In genomic region chr11:72079776-72080325, GRCh38 we compare ENCODE assay signal across 1 cellular context.
TF ChIP-seq lines count a peak whose summit lies in the region.

No MANE protein-coding gene starts in this region.

TF ChIP-seq in endothelial cell of umbilical vein, 7 proteins besides CTCF, POLR2A, EP300 and RAD21:
- TF ChIP-seq MAX (IDR thresholded peaks at IDR 0.05; ENCODE audit: insufficient read depth, insufficient read length): no peak
- no peak for TF ChIP-seq POLR2AphosphoS5 (IDR thresholded peaks at IDR 0.05; ENCODE audit: insufficient read depth, low read depth, low read length)
- no peak for TF ChIP-seq FOS (IDR thresholded peaks at IDR 0.05; ENCODE audit: borderline replicate concordance, insufficient read depth, low read length)
- no peak for TF ChIP-seq EZH2 (IDR thresholded peaks at IDR 0.05; ENCODE audit: borderline replicate concordance, low read depth, low read length, severe bottlenecking)
- no peak for TF ChIP-seq MYC (IDR thresholded peaks at IDR 0.05; ENCODE audit: low read depth, low read length)
- no peak for TF ChIP-seq JUN (IDR thresholded peaks at IDR 0.05; ENCODE audit: borderline replicate concordance, insufficient read depth, insufficient read length, low read depth)
- no peak for TF ChIP-seq GATA2 (IDR thresholded peaks at IDR 0.05; ENCODE audit: insufficient read depth, insufficient read length, low read depth, low read length)
